1 cellular context compared by ENCODE assay signal in the genomic region with DNA sequence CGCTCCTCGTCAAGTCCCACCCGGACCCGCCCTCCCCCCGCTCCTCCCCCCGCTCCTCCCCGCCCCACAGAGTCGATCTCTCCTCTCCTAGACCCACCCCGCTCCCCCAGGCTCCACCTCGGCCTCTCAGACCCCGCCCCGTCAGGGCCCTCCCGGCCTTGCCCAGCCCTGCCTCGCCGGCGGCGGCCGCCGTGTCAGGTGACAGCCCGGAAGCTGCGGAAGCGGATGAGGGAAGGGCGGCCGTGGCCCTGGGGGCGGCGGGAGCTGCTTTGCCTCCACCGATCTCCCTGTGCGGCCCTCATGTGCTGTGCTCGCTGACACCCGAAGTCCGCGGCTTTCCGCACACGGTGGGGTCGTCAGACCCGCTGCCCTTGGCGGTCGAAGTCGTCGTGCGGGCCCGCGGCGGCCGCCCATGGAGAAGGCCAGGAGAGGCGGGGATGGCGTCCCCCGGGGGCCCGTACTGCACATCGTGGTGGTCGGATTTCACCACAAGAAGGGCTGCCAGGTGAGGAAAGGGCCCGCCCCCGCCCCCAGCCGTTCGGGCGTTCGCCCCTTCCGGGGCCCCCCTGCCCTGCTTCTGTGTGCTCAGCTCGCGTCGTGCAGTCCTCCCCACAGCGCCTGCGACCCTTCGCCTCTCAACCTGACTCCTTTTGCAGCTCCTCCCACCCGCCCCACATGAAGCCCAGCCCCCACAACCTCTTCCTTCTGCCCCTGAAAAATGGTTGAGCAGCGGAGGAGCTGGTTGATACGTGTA.
TF ChIP-seq lines count a peak whose summit lies in the region.

A gene (plus strand): TSS at position 192 of the 754 bp plus-strand sequence. CDS start 221 bp downstream, at position 413.

TF ChIP-seq in IMR-90, 13 proteins besides CTCF, POLR2A, EP300 and RAD21 (continued from another document):
- TF ChIP-seq MAFK (IDR thresholded peaks at IDR 0.05; ENCODE audit: low read depth, low read length) (no peak), SMC3 (IDR thresholded peaks at IDR 0.05; ENCODE audit: low read depth, low read length) (no peak), MAZ (IDR thresholded peaks at IDR 0.05; ENCODE audit: borderline replicate concordance, low read depth, low read length) (peak; percentile 92; the same call in 1 of the 2 replicates), CEBPB (IDR thresholded peaks at IDR 0.05; ENCODE audit: low read depth, low read length) (no peak), RCOR1 (IDR thresholded peaks at IDR 0.05; ENCODE audit: insufficient replicate concordance, low read length) (no peak), MXI1 (IDR thresholded peaks at IDR 0.05; ENCODE audit: borderline replicate concordance, low read depth, low read length) (peak; percentile 16; the same call in 1 of the 2 replicates)
- TF ChIP-seq, protein P1, sequence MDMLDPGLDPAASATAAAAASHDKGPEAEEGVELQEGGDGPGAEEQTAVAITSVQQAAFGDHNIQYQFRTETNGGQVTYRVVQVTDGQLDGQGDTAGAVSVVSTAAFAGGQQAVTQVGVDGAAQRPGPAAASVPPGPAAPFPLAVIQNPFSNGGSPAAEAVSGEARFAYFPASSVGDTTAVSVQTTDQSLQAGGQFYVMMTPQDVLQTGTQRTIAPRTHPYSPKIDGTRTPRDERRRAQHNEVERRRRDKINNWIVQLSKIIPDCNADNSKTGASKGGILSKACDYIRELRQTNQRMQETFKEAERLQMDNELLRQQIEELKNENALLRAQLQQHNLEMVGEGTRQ (IDR thresholded peaks at IDR 0.05; ENCODE audit: low read depth, low read length) = peak; percentile 85
